Comparison of ENCODE assay signal across 1 cellular context in the genomic region with DNA sequence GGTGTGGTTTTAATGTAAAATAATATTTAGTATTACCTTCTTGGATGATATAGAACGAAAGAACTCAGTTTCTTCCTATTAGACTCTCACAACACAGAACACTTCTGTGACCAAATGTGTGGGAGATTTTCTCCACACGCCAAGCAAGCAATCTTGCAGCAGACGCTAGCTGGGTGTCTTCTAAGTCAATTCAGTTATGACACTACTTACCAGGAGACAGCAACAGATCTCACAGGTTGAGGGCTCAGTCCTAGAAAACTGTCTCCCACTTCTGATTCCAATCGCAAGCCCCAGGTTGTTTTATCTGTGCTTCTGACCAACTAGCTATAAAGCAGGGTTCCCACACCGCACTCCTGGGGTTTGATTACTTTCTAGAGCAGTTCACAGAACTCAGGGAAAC.
A peak's percentile ranks its signal among the peaks of the same experiment; 100 is the strongest.
TF ChIP-seq lines count a peak whose summit lies in the region.

No MANE protein-coding gene starts in this region.

TF ChIP-seq in K562, 482 proteins besides CTCF, POLR2A, EP300 and RAD21:
- TF ChIP-seq CBX2 (IDR thresholded peaks at IDR 0.05; ENCODE audit: insufficient read depth, low read length, poor library complexity, severe bottlenecking), result no peak
- TF ChIP-seq RBM22 (IDR thresholded peaks at IDR 0.05; ENCODE audit: low read depth, low read length, poor library complexity, severe bottlenecking), result no peak
- TF ChIP-seq ARID1B (IDR thresholded peaks at IDR 0.05), result 0 out of 2 replicates have a peak, but pooled peaks have one; percentile 32
- no peak for TF ChIP-seq PML (IDR thresholded peaks at IDR 0.05; ENCODE audit: low read length)
- TF ChIP-seq HLTF (IDR thresholded peaks at IDR 0.05), result no peak
- no peak for TF ChIP-seq POLR2AphosphoS2 (IDR thresholded peaks at IDR 0.05; ENCODE audit: low read length)
- no peak for TF ChIP-seq FOXA1 (IDR thresholded peaks at IDR 0.05; ENCODE audit: borderline replicate concordance)
- no peak for TF ChIP-seq NCOA6 (IDR thresholded peaks at IDR 0.05)
- TF ChIP-seq, protein P1, sequence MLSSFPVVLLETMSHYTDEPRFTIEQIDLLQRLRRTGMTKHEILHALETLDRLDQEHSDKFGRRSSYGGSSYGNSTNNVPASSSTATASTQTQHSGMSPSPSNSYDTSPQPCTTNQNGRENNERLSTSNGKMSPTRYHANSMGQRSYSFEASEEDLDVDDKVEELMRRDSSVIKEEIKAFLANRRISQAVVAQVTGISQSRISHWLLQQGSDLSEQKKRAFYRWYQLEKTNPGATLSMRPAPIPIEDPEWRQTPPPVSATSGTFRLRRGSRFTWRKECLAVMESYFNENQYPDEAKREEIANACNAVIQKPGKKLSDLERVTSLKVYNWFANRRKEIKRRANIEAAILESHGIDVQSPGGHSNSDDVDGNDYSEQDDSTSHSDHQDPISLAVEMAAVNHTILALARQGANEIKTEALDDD (IDR thresholded peaks at IDR 0.05), result peak; percentile 82
- no peak for TF ChIP-seq MCM7 (IDR thresholded peaks at IDR 0.05)
- TF ChIP-seq, protein P2, sequence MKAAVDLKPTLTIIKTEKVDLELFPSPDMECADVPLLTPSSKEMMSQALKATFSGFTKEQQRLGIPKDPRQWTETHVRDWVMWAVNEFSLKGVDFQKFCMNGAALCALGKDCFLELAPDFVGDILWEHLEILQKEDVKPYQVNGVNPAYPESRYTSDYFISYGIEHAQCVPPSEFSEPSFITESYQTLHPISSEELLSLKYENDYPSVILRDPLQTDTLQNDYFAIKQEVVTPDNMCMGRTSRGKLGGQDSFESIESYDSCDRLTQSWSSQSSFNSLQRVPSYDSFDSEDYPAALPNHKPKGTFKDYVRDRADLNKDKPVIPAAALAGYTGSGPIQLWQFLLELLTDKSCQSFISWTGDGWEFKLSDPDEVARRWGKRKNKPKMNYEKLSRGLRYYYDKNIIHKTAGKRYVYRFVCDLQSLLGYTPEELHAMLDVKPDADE (conservative IDR thresholded peaks at IDR 0.05; ENCODE audit: control insufficient read depth, low read depth, low read length), result no peak
TF ChIP-seq in K562: peak in this region for 2.
